ENCODE assay signal across 23 cellular contexts in the genomic region with DNA sequence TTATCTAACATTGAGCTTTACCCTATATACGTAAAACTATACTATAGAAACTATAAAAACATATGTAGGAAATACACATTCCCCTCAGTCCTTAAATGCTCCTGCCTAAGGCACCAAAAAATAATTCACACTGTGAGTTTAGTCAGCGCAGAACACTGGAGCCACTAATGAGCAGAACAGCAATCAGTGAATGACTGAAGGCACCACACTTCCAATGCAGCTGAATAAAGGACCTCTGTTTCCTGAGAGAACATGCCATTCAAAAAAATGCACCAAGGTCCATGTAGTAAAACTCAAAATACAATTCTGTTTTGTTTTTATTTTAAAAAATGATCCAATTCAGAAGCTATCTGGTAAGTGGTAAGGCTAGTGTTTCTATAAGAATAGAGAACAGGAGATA.
"Had no signal": no experiment of that assay in that cellular context is flagged by ENCODE, and none has a peak within 500 bp of the region (broad histone marks: within the 10 kb centered on the region; RNA-seq: fewer than 3 reads in every experiment).

No MANE protein-coding gene starts in this region.

- H3K27me3 ChIP-seq: Peyer's patch, SJCRH30 had no signal

- H3K36me3 ChIP-seq: Peyer's patch, SJCRH30 had no signal

- DNase-seq: activated CD4-positive, alpha-beta T cell treated with anti-CD3 and anti-CD28 coated beads for 36 hours; activated CD4-positive, alpha-beta T cell treated with anti-CD3 and anti-CD28 coated beads, Interleukin-2, amount 50 U/mL, for 1 hour; activated CD8-positive, alpha-beta memory T cell treated with anti-CD3 and anti-CD28 coated beads, Interleukin-2, amount 50 U/mL, for 4 hours; activated CD8-positive, alpha-beta T cell treated with anti-CD3 and anti-CD28 coated beads for 36 hours; activated gamma-delta T cell treated with Interleukin-2 at 50 U/mL for 16 hours; activated naive CD4-positive, alpha-beta T cell treated with anti-CD3 and anti-CD28 coated beads, Interleukin-2, amount 10 ng/mL, durations not matched to agents 7 days and 5 days; activated naive CD8-positive, alpha-beta T cell treated with anti-CD3 and anti-CD28 coated beads for 36 hours; activated T-cell treated with anti-CD3 and anti-CD28 coated beads, Interleukin-2, amount 50 U/mL, for 72 hours; central memory CD4-positive, alpha-beta T cell; KBM-7; MV-4-11; NCI-H1105; NCI-H1436; NCI-H1694 treated with DMSO at 0.1 percent for 48 hours; NCI-H2029 treated with DMSO at 0.1 percent for 48 hours; NCI-H510A treated with DMSO at 0.1 percent for 48 hours; NCI-H69; Peyer's patch; Right ventricle myocardium superior; SJCRH30; T-helper 1 cell had no signal

- ATAC-seq: activated CD4-positive, alpha-beta T cell treated with anti-CD3 and anti-CD28 coated beads for 36 hours; activated CD8-positive, alpha-beta T cell treated with anti-CD3 and anti-CD28 coated beads for 36 hours; activated T-cell treated with anti-CD3 and anti-CD28 coated beads, Interleukin-2, amount 50 U/mL, for 72 hours had no signal

- H3K9me3 ChIP-seq: Peyer's patch, SJCRH30 had no signal

- H3K4me3 ChIP-seq: Peyer's patch, SJCRH30 had no signal

- H3K4me1 ChIP-seq: Peyer's patch, SJCRH30 had no signal

- H3K27ac ChIP-seq: Peyer's patch, RWPE1, SJCRH30, VCaP had no signal
